ENCODE assay signal across 22 cellular contexts in the genomic region with DNA sequence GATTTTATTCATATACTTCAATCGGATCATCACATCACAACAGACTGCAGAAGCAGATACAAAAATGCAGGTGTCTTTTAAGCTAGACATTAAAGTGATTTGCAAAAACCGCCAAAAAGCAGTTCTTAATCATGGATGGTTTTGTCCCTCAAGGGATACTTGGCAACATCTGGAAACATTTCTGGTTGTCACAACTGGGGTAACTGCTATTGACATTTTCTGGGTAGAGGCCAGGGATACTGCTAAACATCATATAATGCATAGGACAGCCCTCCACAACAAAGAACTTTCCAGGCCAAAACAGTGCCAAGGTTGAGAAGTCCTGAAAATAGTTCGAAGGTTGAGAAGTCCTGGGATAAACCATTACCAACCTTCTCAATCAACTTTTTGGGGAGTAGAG.
"Had no signal": no experiment of that assay in that cellular context is flagged by ENCODE, and none has a peak within 500 bp of the region (broad histone marks: within the 10 kb centered on the region; RNA-seq: fewer than 3 reads in every experiment).

No MANE protein-coding gene starts in this region.

- H3K27ac ChIP-seq: ascending aorta, cardiac muscle cell, lower lobe of right lung, psoas muscle, right lobe of liver, transverse colon had no signal

- H3K27me3 Mint-ChIP-seq: activated CD4-positive, alpha-beta memory T cell treated with anti-CD3 and anti-CD28 coated beads, Interleukin-2, amount 10 ng/mL, durations not matched to agents 7 days and 5 days; activated naive CD8-positive, alpha-beta T cell treated with anti-CD3 and anti-CD28 coated beads, Interleukin-2, amount 50 U/mL, for 24 hours; naive thymus-derived CD8-positive, alpha-beta T cell; stimulated activated naive B cell treated with anti-CD40 and anti-IgM and Interleukin-4, amounts not matched to agents 10 μg/mL and 1 μg/mL and 100 μg/mL, for 72 hours had no signal

- H3K4me3 Mint-ChIP-seq: activated CD4-positive, alpha-beta memory T cell treated with anti-CD3 and anti-CD28 coated beads, Interleukin-2, amount 10 ng/mL, durations not matched to agents 7 days and 5 days; activated naive CD8-positive, alpha-beta T cell treated with anti-CD3 and anti-CD28 coated beads, Interleukin-2, amount 50 U/mL, for 24 hours; activated T-cell treated with anti-CD3 and anti-CD28 coated beads, Interleukin-2, amount 50 U/mL, for 72 hours; naive thymus-derived CD8-positive, alpha-beta T cell; stimulated activated naive B cell treated with anti-CD40 and anti-IgM and Interleukin-4, amounts not matched to agents 10 μg/mL and 1 μg/mL and 100 μg/mL, for 72 hours; T-helper 2 cell treated with Interferon-gamma antibody and Interleukin-4, amounts not matched to agents 5 μg/mL and 100 μg/mL, for 36 hours had no signal

- H3K36me3 ChIP-seq: right lobe of liver, transverse colon had no signal

- H3K4me3 ChIP-seq: ascending aorta, cardiac muscle cell, lower lobe of right lung, mucosa of descending colon, psoas muscle, right lobe of liver, spleen, transverse colon had no signal

- H3K27ac Mint-ChIP-seq: activated CD4-positive, alpha-beta memory T cell treated with anti-CD3 and anti-CD28 coated beads, Interleukin-2, amount 10 ng/mL, durations not matched to agents 7 days and 5 days; activated naive CD8-positive, alpha-beta T cell treated with anti-CD3 and anti-CD28 coated beads, Interleukin-2, amount 50 U/mL, for 24 hours; activated T-cell treated with anti-CD3 and anti-CD28 coated beads, Interleukin-2, amount 50 U/mL, for 72 hours; stimulated activated naive B cell treated with anti-CD40 and anti-IgM and Interleukin-4, amounts not matched to agents 10 μg/mL and 1 μg/mL and 100 μg/mL, for 72 hours; T-helper 2 cell treated with Interferon-gamma antibody and Interleukin-4, amounts not matched to agents 5 μg/mL and 100 μg/mL, for 36 hours had no signal

- H3K4me1 ChIP-seq: right lobe of liver had no signal

- H3K9me3 ChIP-seq: ascending aorta, lower lobe of right lung, mucosa of descending colon, psoas muscle, right lobe of liver, spleen, transverse colon had no signal

- H3K27me3 ChIP-seq: ascending aorta, cardiac muscle cell, right lobe of liver, spleen, transverse colon had no signal

- ATAC-seq: left cardiac atrium; mucosa of descending colon; naive thymus-derived CD8-positive, alpha-beta T cell; stimulated activated naive B cell treated with anti-CD40 and anti-IgM and Interleukin-4, amounts not matched to agents 10 μg/mL and 1 μg/mL and 100 μg/mL, for 72 hours had no signal

- DNase-seq: activated CD4-positive, alpha-beta memory T cell treated with anti-CD3 and anti-CD28 coated beads, Interleukin-2, amount 10 ng/mL, durations not matched to agents 7 days and 5 days; activated CD4-positive, CD25-positive, alpha-beta regulatory T cell treated with anti-CD3 and anti-CD28 coated beads, Interleukin-2, amount 50 U/mL, for 72 hours; activated CD8-positive, alpha-beta memory T cell treated with anti-CD3 and anti-CD28 coated beads, Interleukin-2, amount 50 U/mL, for 4 hours; activated naive CD8-positive, alpha-beta T cell treated with anti-CD3 and anti-CD28 coated beads, Interleukin-2, amount 50 U/mL, for 24 hours; activated T-cell treated with anti-CD3 and anti-CD28 coated beads, Interleukin-2, amount 50 U/mL, for 72 hours; effector CD8-positive, alpha-beta T cell; glutamatergic neuron; left cardiac atrium; lower lobe of right lung; mucosa of descending colon; naive thymus-derived CD8-positive, alpha-beta T cell; psoas muscle; right lobe of liver; spleen; stimulated activated CD4-positive, alpha-beta T cell treated with anti-CD3 and anti-CD28 coated beads, Interleukin-1b, Interleukin-23, amount 100 ng/mL, for 48 hours; stimulated activated naive B cell treated with anti-CD40 and anti-IgM and Interleukin-4, amounts not matched to agents 10 μg/mL and 1 μg/mL and 100 μg/mL, for 72 hours; substantia nigra; transverse colon had no signal

- H3K9me3 Mint-ChIP-seq: activated CD4-positive, alpha-beta memory T cell treated with anti-CD3 and anti-CD28 coated beads, Interleukin-2, amount 10 ng/mL, durations not matched to agents 7 days and 5 days; activated T-cell treated with anti-CD3 and anti-CD28 coated beads, Interleukin-2, amount 50 U/mL, for 72 hours; naive thymus-derived CD8-positive, alpha-beta T cell; stimulated activated naive B cell treated with anti-CD40 and anti-IgM and Interleukin-4, amounts not matched to agents 10 μg/mL and 1 μg/mL and 100 μg/mL, for 72 hours; T-helper 2 cell treated with Interferon-gamma antibody and Interleukin-4, amounts not matched to agents 5 μg/mL and 100 μg/mL, for 36 hours had no signal

- FAIRE-seq: colon had no signal
